ENCODE assay signal across 33 cellular contexts in the genomic region with DNA sequence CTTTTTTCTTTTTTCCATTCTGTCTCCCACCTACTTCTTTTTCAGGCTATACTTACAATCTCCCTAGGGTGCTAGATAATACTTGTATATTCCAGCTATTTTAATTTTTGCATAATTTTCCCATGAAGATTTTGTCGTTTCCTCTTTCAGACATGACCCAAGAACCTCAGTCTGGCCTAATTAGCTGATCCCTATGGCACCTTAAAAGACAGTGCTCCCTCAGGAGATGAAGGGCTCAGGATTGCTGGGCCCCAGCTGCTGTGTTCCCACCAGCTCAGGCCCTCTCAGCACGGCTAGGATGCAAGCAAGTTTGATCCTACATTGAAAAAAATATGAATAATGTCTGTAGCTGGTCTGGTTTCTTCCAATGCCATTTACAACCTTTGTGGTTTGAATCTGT.
"Had no signal": no experiment of that assay in that cellular context is flagged by ENCODE, and none has a peak within 500 bp of the region (broad histone marks: within the 10 kb centered on the region; RNA-seq: fewer than 3 reads in every experiment).

No MANE protein-coding gene starts in this region.

- H3K27me3 Mint-ChIP-seq: activated CD4-positive, alpha-beta T cell treated with anti-CD3 and anti-CD28 coated beads for 36 hours; activated CD4-positive, alpha-beta T cell treated with anti-CD3 and anti-CD28 coated beads, Interleukin-2, amount 10 ng/mL, durations not matched to agents 7 days and 5 days; activated naive CD8-positive, alpha-beta T cell treated with anti-CD3 and anti-CD28 coated beads for 36 hours; activated T-helper 17 cell treated with anti-CD3 and anti-CD28 coated beads, Interleukin-2, amount 50 U/mL, for 72 hours had no signal

- H3K4me3 Mint-ChIP-seq: activated CD4-positive, alpha-beta T cell treated with anti-CD3 and anti-CD28 coated beads for 36 hours; activated CD4-positive, alpha-beta T cell treated with anti-CD3 and anti-CD28 coated beads, Interleukin-2, amount 10 ng/mL, durations not matched to agents 7 days and 5 days; activated CD8-positive, alpha-beta T cell treated with anti-CD3 and anti-CD28 coated beads, Interleukin-2, amount 10 ng/mL, durations not matched to agents 7 days and 5 days; activated naive CD8-positive, alpha-beta T cell treated with anti-CD3 and anti-CD28 coated beads for 36 hours; activated T-helper 17 cell treated with anti-CD3 and anti-CD28 coated beads, Interleukin-2, amount 50 U/mL, for 72 hours; T-helper 1 cell treated with Interleukin-12 subunit alpha and Interleukin-12 subunit beta and Interleukin-4 antibody, amounts not matched to agents 30 μg/mL and 1 μg/mL, for 36 hours; T-helper 2 cell treated with Interferon-gamma antibody and Interleukin-4, amounts not matched to agents 5 μg/mL and 100 μg/mL, for 36 hours; WTC11 had no signal

- H3K27ac ChIP-seq: Peyer's patch had no signal

- H3K36me3 ChIP-seq: breast epithelium, MG63, Peyer's patch had no signal

- H3K4me1 ChIP-seq: body of pancreas, breast epithelium, Peyer's patch had no signal

- ATAC-seq: activated CD4-positive, alpha-beta T cell treated with anti-CD3 and anti-CD28 coated beads for 36 hours; activated CD4-positive, CD25-positive, alpha-beta regulatory T cell treated with anti-CD3 and anti-CD28 coated beads, Interleukin-2, amount 50 U/mL, for 24 hours; activated CD8-positive, alpha-beta T cell treated with anti-CD3 and anti-CD28 coated beads, Interleukin-2, amount 10 ng/mL, durations not matched to agents 7 days and 5 days; activated T-helper 17 cell treated with anti-CD3 and anti-CD28 coated beads, Interleukin-2, amount 50 U/mL, for 72 hours; body of pancreas; WTC11 had no signal

- H3K27me3 ChIP-seq: body of pancreas, breast epithelium, MG63, Peyer's patch had no signal

- DNase-seq: activated CD4-positive, alpha-beta T cell treated with anti-CD3 and anti-CD28 coated beads for 36 hours; activated CD4-positive, alpha-beta T cell treated with anti-CD3 and anti-CD28 coated beads, Interleukin-2, amount 10 ng/mL, durations not matched to agents 7 days and 5 days; activated CD4-positive, alpha-beta T cell treated with anti-CD3 and anti-CD28 coated beads, Interleukin-2, amount 50 U/mL, for 48 hours; activated CD8-positive, alpha-beta memory T cell treated with anti-CD3 and anti-CD28 coated beads, Interleukin-2, amount 50 U/mL, for 4 hours; activated CD8-positive, alpha-beta T cell treated with anti-CD3 and anti-CD28 coated beads, Interleukin-2, amount 10 ng/mL, durations not matched to agents 7 days and 5 days; activated effector memory CD4-positive, alpha-beta T cell treated with anti-CD3 and anti-CD28 coated beads, Interleukin-2, amount 50 U/mL, for 16 hours; activated naive CD4-positive, alpha-beta T cell; activated naive CD4-positive, alpha-beta T cell treated with anti-CD3 and anti-CD28 coated beads, Interleukin-2, amount 50 U/mL, for 16 hours; activated naive CD8-positive, alpha-beta T cell treated with anti-CD3 and anti-CD28 coated beads for 36 hours; activated T-cell treated with anti-CD3 and anti-CD28 coated beads for 4 hours; activated T-cell treated with anti-CD3 and anti-CD28 coated beads, Interleukin-2, amount 50 U/mL, for 48 hours; amygdala; body of pancreas; caudate nucleus; Kasumi-1; KG1; MG63; NCI-H1048; NCI-H1105 treated with DMSO at 0.1 percent for 48 hours; NCI-H1436; NCI-H1694; NCI-H1930; NCI-H345; NCI-H524 treated with DMSO at 0.1 percent for 48 hours; Peyer's patch; RPMI8226; SIG-M5 had no signal

- H3K4me3 ChIP-seq: body of pancreas, breast epithelium, MG63, Peyer's patch had no signal

- H3K9me3 Mint-ChIP-seq: T-helper 1 cell treated with Interleukin-12 subunit alpha and Interleukin-12 subunit beta and Interleukin-4 antibody, amounts not matched to agents 30 μg/mL and 1 μg/mL, for 36 hours; T-helper 2 cell treated with Interferon-gamma antibody and Interleukin-4, amounts not matched to agents 5 μg/mL and 100 μg/mL, for 36 hours; WTC11 had no signal

- H3K9me3 ChIP-seq: body of pancreas, breast epithelium, MG63, Peyer's patch had no signal

- H3K27ac Mint-ChIP-seq: activated CD4-positive, alpha-beta T cell treated with anti-CD3 and anti-CD28 coated beads for 36 hours; activated CD4-positive, alpha-beta T cell treated with anti-CD3 and anti-CD28 coated beads, Interleukin-2, amount 10 ng/mL, durations not matched to agents 7 days and 5 days; activated CD8-positive, alpha-beta T cell treated with anti-CD3 and anti-CD28 coated beads, Interleukin-2, amount 10 ng/mL, durations not matched to agents 7 days and 5 days; activated naive CD8-positive, alpha-beta T cell treated with anti-CD3 and anti-CD28 coated beads for 36 hours; activated T-helper 17 cell treated with anti-CD3 and anti-CD28 coated beads, Interleukin-2, amount 50 U/mL, for 72 hours; T-helper 1 cell treated with Interleukin-12 subunit alpha and Interleukin-12 subunit beta and Interleukin-4 antibody, amounts not matched to agents 30 μg/mL and 1 μg/mL, for 36 hours; T-helper 2 cell treated with Interferon-gamma antibody and Interleukin-4, amounts not matched to agents 5 μg/mL and 100 μg/mL, for 36 hours; WTC11 had no signal

- H3K4me1 Mint-ChIP-seq: activated CD4-positive, alpha-beta T cell treated with anti-CD3 and anti-CD28 coated beads for 36 hours; activated naive CD8-positive, alpha-beta T cell treated with anti-CD3 and anti-CD28 coated beads for 36 hours; activated T-helper 17 cell treated with anti-CD3 and anti-CD28 coated beads, Interleukin-2, amount 50 U/mL, for 72 hours; WTC11 had no signal
